1 cellular context compared by ENCODE assay signal in genomic region chr2:135099802-135100483, GRCh38.
TF ChIP-seq lines count a peak whose summit lies in the region.

No MANE protein-coding gene starts in this region.

TF ChIP-seq in GM12878, 131 proteins besides CTCF, POLR2A, EP300 and RAD21 (continued from another document):
- TF ChIP-seq BCL11A (IDR thresholded peaks at IDR 0.05; ENCODE audit: low read depth, low read length) (no peak), DPF2 (IDR thresholded peaks at IDR 0.05) (no peak), FOS (IDR thresholded peaks at IDR 0.05; ENCODE audit: borderline replicate concordance, extremely low read depth, insufficient read length) (no peak), MLLT1 (IDR thresholded peaks at IDR 0.05) (no peak), SMAD5 (IDR thresholded peaks at IDR 0.05; ENCODE audit: low read depth) (no peak)
TF ChIP-seq in GM12878: peak in this region for 0.
